1 cellular context compared by ENCODE assay signal in the genomic region with DNA sequence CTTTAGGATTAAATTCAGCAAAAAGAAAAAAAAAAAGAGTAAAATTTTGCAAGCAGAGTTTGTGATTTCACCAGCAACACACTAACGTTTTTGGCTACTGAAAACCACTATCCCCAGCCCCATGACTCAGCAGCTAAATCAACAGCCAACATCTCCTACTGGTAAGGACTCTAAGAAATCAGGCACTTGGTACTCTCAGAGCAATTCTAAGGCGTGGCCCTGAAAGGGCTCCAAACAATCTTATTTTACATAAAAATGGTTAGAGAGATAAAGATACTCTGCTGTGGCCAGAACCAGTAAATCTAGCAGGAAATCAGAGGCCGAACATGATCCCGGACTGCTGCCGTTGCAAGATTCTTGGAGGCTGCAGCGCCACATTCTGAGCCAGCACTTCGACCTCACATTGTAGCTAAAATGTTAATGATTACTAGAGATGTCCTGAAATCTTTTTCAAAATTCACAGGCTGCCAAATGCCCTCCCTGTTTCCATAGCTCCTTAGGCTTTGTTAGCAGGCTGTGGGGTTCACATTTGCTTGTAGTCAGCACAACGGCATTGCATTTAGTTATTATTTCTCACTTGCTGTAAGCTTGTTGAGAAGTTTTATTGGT.
TF ChIP-seq lines count a peak whose summit lies in the region.

No MANE protein-coding gene starts in this region.

TF ChIP-seq in HepG2, 621 proteins besides CTCF, POLR2A, EP300 and RAD21 (continued from another document):
- TF ChIP-seq, protein P1, sequence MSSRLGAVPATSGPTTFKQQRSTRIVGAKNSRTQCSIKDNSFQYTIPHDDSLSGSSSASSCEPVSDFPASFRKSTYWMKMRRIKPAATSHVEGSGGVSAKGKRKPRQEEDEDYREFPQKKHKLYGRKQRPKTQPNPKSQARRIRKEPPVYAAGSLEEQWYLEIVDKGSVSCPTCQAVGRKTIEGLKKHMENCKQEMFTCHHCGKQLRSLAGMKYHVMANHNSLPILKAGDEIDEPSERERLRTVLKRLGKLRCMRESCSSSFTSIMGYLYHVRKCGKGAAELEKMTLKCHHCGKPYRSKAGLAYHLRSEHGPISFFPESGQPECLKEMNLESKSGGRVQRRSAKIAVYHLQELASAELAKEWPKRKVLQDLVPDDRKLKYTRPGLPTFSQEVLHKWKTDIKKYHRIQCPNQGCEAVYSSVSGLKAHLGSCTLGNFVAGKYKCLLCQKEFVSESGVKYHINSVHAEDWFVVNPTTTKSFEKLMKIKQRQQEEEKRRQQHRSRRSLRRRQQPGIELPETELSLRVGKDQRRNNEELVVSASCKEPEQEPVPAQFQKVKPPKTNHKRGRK (CRISPR knock-in tag; IDR thresholded peaks at IDR 0.05) = no peak
- TF ChIP-seq NRL (CRISPR knock-in tag; IDR thresholded peaks at IDR 0.05; ENCODE audit: borderline replicate concordance) (no peak), SSRP1 (CRISPR knock-in tag; IDR thresholded peaks at IDR 0.05) (no peak), FOXO1 (CRISPR knock-in tag; IDR thresholded peaks at IDR 0.05) (no peak), ARID2 (CRISPR knock-in tag; IDR thresholded peaks at IDR 0.05; ENCODE audit: borderline replicate concordance) (no peak), NONO (IDR thresholded peaks at IDR 0.05) (no peak), NONO (CRISPR knock-in tag; conservative IDR thresholded peaks at IDR 0.05) (0 out of 2 replicates have a peak, but pooled peaks have one; percentile 37), TP53 (CRISPR knock-in tag; conservative IDR thresholded peaks at IDR 0.05) (no peak), NFE2L2 (IDR thresholded peaks at IDR 0.05; ENCODE audit: low read length) (peak; percentile 86), SNAI1 (CRISPR knock-in tag; IDR thresholded peaks at IDR 0.05; ENCODE audit: borderline replicate concordance) (no peak), SIN3A (IDR thresholded peaks at IDR 0.05; ENCODE audit: borderline replicate concordance, low read depth, low read length) (0 out of 2 replicates have a peak, but pooled peaks have one; percentile 28), ZNF567 (CRISPR knock-in tag; IDR thresholded peaks at IDR 0.05; ENCODE audit: borderline replicate concordance) (no peak), SIX1 (CRISPR knock-in tag; IDR thresholded peaks at IDR 0.05; ENCODE audit: borderline replicate concordance) (no peak), ZNF274 (CRISPR knock-in tag; IDR thresholded peaks at IDR 0.05) (no peak), ZSCAN21 (CRISPR knock-in tag; IDR thresholded peaks at IDR 0.05; ENCODE audit: borderline replicate concordance) (no peak), PHF21A (CRISPR knock-in tag; IDR thresholded peaks at IDR 0.05) (peak; percentile 39; the same call in 1 of the 2 replicates), ZNF343 (CRISPR knock-in tag; IDR thresholded peaks at IDR 0.05) (peak; percentile 73; the same call in 1 of the 2 replicates), REL (CRISPR knock-in tag; conservative IDR thresholded peaks at IDR 0.05) (no peak), U2AF1 (optimal IDR thresholded peaks at IDR 0.05; ENCODE audit: low read depth, low read length) (no peak), ZNF337 (CRISPR knock-in tag; IDR thresholded peaks at IDR 0.05; ENCODE audit: borderline replicate concordance, low read depth) (no peak), ZNF101 (CRISPR knock-in tag; IDR thresholded peaks at IDR 0.05; ENCODE audit: borderline replicate concordance, low read depth) (no peak), ZNF788 (CRISPR knock-in tag; IDR thresholded peaks at IDR 0.05; ENCODE audit: borderline replicate concordance) (peak; percentile 45; the same call in 1 of the 2 replicates), MAFG (CRISPR knock-in tag; IDR thresholded peaks at IDR 0.05) (peak; percentile 66; the same call in 1 of the 2 replicates), ZNF724P (CRISPR knock-in tag; IDR thresholded peaks at IDR 0.05; ENCODE audit: borderline replicate concordance) (no peak), ZNF460 (CRISPR knock-in tag; IDR thresholded peaks at IDR 0.05; ENCODE audit: borderline replicate concordance) (no peak), ZNF331 (CRISPR knock-in tag; IDR thresholded peaks at IDR 0.05) (no peak), ASH2L (IDR thresholded peaks at IDR 0.05; ENCODE audit: insufficient read length, low read depth, low read length) (peak; percentile 54), ZNF225 (CRISPR knock-in tag; IDR thresholded peaks at IDR 0.05) (no peak), ZNF747 (CRISPR knock-in tag; IDR thresholded peaks at IDR 0.05; ENCODE audit: borderline replicate concordance) (peak; percentile 76; the same call in 1 of the 2 replicates), PAF1 (CRISPR knock-in tag; IDR thresholded peaks at IDR 0.05) (no peak; the same call in 1 of the 2 replicates), REPIN1 (CRISPR knock-in tag; IDR thresholded peaks at IDR 0.05; ENCODE audit: borderline replicate concordance, low read depth) (peak; percentile 50; the same call in 1 of the 2 replicates), ZFY (CRISPR knock-in tag; IDR thresholded peaks at IDR 0.05) (peak; percentile 44; the same call in 1 of the 2 replicates)
- TF ChIP-seq, protein P2, sequence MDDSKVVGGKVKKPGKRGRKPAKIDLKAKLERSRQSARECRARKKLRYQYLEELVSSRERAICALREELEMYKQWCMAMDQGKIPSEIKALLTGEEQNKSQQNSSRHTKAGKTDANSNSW (CRISPR knock-in tag; IDR thresholded peaks at IDR 0.05; ENCODE audit: borderline replicate concordance) = no peak
- TF ChIP-seq, protein P3, sequence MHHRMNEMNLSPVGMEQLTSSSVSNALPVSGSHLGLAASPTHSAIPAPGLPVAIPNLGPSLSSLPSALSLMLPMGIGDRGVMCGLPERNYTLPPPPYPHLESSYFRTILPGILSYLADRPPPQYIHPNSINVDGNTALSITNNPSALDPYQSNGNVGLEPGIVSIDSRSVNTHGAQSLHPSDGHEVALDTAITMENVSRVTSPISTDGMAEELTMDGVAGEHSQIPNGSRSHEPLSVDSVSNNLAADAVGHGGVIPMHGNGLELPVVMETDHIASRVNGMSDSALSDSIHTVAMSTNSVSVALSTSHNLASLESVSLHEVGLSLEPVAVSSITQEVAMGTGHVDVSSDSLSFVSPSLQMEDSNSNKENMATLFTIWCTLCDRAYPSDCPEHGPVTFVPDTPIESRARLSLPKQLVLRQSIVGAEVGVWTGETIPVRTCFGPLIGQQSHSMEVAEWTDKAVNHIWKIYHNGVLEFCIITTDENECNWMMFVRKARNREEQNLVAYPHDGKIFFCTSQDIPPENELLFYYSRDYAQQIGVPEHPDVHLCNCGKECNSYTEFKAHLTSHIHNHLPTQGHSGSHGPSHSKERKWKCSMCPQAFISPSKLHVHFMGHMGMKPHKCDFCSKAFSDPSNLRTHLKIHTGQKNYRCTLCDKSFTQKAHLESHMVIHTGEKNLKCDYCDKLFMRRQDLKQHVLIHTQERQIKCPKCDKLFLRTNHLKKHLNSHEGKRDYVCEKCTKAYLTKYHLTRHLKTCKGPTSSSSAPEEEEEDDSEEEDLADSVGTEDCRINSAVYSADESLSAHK (CRISPR knock-in tag; IDR thresholded peaks at IDR 0.05; ENCODE audit: borderline replicate concordance) = no peak
- TF ChIP-seq, protein P4, sequence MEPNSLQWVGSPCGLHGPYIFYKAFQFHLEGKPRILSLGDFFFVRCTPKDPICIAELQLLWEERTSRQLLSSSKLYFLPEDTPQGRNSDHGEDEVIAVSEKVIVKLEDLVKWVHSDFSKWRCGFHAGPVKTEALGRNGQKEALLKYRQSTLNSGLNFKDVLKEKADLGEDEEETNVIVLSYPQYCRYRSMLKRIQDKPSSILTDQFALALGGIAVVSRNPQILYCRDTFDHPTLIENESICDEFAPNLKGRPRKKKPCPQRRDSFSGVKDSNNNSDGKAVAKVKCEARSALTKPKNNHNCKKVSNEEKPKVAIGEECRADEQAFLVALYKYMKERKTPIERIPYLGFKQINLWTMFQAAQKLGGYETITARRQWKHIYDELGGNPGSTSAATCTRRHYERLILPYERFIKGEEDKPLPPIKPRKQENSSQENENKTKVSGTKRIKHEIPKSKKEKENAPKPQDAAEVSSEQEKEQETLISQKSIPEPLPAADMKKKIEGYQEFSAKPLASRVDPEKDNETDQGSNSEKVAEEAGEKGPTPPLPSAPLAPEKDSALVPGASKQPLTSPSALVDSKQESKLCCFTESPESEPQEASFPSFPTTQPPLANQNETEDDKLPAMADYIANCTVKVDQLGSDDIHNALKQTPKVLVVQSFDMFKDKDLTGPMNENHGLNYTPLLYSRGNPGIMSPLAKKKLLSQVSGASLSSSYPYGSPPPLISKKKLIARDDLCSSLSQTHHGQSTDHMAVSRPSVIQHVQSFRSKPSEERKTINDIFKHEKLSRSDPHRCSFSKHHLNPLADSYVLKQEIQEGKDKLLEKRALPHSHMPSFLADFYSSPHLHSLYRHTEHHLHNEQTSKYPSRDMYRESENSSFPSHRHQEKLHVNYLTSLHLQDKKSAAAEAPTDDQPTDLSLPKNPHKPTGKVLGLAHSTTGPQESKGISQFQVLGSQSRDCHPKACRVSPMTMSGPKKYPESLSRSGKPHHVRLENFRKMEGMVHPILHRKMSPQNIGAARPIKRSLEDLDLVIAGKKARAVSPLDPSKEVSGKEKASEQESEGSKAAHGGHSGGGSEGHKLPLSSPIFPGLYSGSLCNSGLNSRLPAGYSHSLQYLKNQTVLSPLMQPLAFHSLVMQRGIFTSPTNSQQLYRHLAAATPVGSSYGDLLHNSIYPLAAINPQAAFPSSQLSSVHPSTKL (CRISPR knock-in tag; IDR thresholded peaks at IDR 0.05) = no peak; the same call in 1 of the 2 replicates
- TF ChIP-seq, protein P5, sequence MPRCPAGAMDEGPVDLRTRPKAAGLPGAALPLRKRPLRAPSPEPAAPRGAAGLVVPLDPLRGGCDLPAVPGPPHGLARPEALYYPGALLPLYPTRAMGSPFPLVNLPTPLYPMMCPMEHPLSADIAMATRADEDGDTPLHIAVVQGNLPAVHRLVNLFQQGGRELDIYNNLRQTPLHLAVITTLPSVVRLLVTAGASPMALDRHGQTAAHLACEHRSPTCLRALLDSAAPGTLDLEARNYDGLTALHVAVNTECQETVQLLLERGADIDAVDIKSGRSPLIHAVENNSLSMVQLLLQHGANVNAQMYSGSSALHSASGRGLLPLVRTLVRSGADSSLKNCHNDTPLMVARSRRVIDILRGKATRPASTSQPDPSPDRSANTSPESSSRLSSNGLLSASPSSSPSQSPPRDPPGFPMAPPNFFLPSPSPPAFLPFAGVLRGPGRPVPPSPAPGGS (CRISPR knock-in tag; IDR thresholded peaks at IDR 0.05) = no peak
- TF ChIP-seq, protein P6, sequence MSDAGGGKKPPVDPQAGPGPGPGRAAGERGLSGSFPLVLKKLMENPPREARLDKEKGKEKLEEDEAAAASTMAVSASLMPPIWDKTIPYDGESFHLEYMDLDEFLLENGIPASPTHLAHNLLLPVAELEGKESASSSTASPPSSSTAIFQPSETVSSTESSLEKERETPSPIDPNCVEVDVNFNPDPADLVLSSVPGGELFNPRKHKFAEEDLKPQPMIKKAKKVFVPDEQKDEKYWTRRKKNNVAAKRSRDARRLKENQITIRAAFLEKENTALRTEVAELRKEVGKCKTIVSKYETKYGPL (CRISPR knock-in tag; IDR thresholded peaks at IDR 0.05) = no peak
- TF ChIP-seq, protein P7, sequence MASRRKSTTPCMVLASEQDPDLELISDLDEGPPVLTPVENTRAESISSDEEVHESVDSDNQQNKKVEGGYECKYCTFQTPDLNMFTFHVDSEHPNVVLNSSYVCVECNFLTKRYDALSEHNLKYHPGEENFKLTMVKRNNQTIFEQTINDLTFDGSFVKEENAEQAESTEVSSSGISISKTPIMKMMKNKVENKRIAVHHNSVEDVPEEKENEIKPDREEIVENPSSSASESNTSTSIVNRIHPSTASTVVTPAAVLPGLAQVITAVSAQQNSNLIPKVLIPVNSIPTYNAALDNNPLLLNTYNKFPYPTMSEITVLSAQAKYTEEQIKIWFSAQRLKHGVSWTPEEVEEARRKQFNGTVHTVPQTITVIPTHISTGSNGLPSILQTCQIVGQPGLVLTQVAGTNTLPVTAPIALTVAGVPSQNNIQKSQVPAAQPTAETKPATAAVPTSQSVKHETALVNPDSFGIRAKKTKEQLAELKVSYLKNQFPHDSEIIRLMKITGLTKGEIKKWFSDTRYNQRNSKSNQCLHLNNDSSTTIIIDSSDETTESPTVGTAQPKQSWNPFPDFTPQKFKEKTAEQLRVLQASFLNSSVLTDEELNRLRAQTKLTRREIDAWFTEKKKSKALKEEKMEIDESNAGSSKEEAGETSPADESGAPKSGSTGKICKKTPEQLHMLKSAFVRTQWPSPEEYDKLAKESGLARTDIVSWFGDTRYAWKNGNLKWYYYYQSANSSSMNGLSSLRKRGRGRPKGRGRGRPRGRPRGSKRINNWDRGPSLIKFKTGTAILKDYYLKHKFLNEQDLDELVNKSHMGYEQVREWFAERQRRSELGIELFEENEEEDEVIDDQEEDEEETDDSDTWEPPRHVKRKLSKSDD (CRISPR knock-in tag; IDR thresholded peaks at IDR 0.05; ENCODE audit: low read depth) = 0 out of 2 replicates have a peak, but pooled peaks have one; percentile 11
- TF ChIP-seq, protein P8, sequence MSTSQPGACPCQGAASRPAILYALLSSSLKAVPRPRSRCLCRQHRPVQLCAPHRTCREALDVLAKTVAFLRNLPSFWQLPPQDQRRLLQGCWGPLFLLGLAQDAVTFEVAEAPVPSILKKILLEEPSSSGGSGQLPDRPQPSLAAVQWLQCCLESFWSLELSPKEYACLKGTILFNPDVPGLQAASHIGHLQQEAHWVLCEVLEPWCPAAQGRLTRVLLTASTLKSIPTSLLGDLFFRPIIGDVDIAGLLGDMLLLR (CRISPR knock-in tag; IDR thresholded peaks at IDR 0.05) = no peak
- TF ChIP-seq, protein P9, sequence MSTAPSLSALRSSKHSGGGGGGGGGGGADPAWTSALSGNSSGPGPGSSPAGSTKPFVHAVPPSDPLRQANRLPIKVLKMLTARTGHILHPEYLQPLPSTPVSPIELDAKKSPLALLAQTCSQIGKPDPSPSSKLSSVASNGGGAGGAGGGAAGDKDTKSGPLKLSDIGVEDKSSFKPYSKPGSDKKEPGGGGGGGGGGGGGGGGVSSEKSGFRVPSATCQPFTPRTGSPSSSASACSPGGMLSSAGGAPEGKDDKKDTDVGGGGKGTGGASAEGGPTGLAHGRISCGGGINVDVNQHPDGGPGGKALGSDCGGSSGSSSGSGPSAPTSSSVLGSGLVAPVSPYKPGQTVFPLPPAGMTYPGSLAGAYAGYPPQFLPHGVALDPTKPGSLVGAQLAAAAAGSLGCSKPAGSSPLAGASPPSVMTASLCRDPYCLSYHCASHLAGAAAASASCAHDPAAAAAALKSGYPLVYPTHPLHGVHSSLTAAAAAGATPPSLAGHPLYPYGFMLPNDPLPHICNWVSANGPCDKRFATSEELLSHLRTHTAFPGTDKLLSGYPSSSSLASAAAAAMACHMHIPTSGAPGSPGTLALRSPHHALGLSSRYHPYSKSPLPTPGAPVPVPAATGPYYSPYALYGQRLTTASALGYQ (CRISPR knock-in tag; IDR thresholded peaks at IDR 0.05) = no peak
TF ChIP-seq in HepG2: peak in this region for 107.
